12 cellular contexts compared by ENCODE assay signal in the genomic region with DNA sequence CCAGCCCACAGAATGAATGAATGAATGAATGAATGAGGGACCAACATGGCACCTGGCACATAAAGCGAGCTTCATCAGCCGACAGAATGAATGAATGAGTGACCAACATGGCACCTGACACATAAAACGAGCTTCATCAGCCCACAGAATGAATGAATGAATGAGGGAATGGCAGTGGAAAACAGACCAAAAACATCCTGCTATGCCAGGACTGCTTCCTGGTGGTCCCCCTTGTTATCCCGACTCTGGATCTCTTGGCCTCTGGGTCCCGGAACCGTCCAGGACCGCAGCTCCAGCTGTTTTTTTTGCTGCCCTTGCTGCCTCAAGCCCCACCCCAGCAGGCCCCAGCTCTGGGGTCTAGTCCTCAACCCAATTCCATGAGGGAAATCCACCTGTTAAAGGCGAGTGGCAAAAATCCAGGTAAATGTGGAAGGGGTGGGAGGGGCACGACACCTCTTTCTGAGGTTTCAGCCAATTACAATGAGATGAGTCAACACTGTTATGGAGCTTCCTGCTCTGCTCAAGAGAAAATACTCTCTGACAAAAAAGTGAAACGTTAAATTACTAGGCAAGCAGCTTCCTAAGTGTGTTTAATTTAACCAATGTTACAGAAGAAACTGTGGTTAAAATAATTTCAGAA.
A peak's percentile ranks its signal among the peaks of the same experiment; 100 is the strongest.
DNase-seq lines count a peak whose midpoint lies in the region; ATAC-seq and TF ChIP-seq lines count a peak whose summit lies in the region.
"Had no signal": no experiment of that assay in that cellular context is flagged by ENCODE, and none has a peak within 500 bp of the region (broad histone marks: within the 10 kb centered on the region; RNA-seq: fewer than 3 reads in every experiment).

No MANE protein-coding gene starts in this region.

- H2AFZ ChIP-seq in SK-N-SH (ENCODE audit: low read depth): no peak overlapping the region

- peaks cover 6% of the 10 kb centered on the region for H3K4me1 Mint-ChIP-seq in activated naive CD8-positive, alpha-beta T cell treated with anti-CD3 and anti-CD28 coated beads, Interleukin-2, amount 50 U/mL, for 24 hours

- 72% methylated on average over 10 of the region's 10 CpGs for WGBS in SK-N-SH (ENCODE audit: low lambda C conversion rate)

- no peaks in the 10 kb centered on the region for H3K9me3 ChIP-seq in BLaER1 treated with 17β-estradiol and CSF1 and Interleukin-3, amounts not matched to agents 10 nM and 100 nM (replicated peaks in 1 of 11)
- H3K9me3 ChIP-seq in SK-N-SH: no peaks in the 10 kb centered on the region
- H3K9me3 ChIP-seq: vagina had no signal

- peaks cover 0 to 44% (median 0%) of the 10 kb centered on the region in 11 experiments; a peak in 9 of 22 replicates for H4K20me1 ChIP-seq in BLaER1 treated with 17β-estradiol and CSF1 and Interleukin-3, amounts not matched to agents 10 nM and 100 nM
- H4K20me1 ChIP-seq in SK-N-SH (ENCODE audit: insufficient read depth): no peaks in the 10 kb centered on the region

- ATAC-seq in HG02852 (IDR thresholded peaks at IDR 0.05; ENCODE audit: unreplicated experiment): peak; percentile 56
- ATAC-seq in HG02938 (IDR thresholded peaks at IDR 0.05; ENCODE audit: unreplicated experiment): no peak
- ATAC-seq in activated naive CD8-positive, alpha-beta T cell treated with anti-CD3 and anti-CD28 coated beads, Interleukin-2, amount 50 U/mL, for 24 hours: no peak

- POLR2A ChIA-PET in SK-N-SH (lab: Yijun Ruan, JAX): no interaction called here

- peaks cover 11% of the 10 kb centered on the region for H3K9me3 Mint-ChIP-seq in activated naive CD8-positive, alpha-beta T cell treated with anti-CD3 and anti-CD28 coated beads, Interleukin-2, amount 50 U/mL, for 24 hours

- peaks cover 13 to 37% (median 32%) of the 10 kb centered on the region in 10 experiments for H3K4me1 ChIP-seq in BLaER1 treated with 17β-estradiol and CSF1 and Interleukin-3, amounts not matched to agents 10 nM and 100 nM
- H3K4me1 ChIP-seq in SK-N-SH (ENCODE audit: control insufficient read depth in 1 of 2, insufficient read depth in 2 of 2, low read depth in 1 of 2, low read length in 1 of 2): peaks cover 0 to 27% of the 10 kb centered on the region in 2 experiments; a peak in 2 of 4 replicates

- H3K4me2 ChIP-seq in BLaER1 treated with 17β-estradiol and CSF1 and Interleukin-3, amounts not matched to agents 10 nM and 100 nM: peak overlapping the region; percentile 52 to 87 (median 74)
- H3K4me2 ChIP-seq in SK-N-SH: no peak overlapping the region

- no peak overlapping the region for H3K4me3 Mint-ChIP-seq in activated naive CD8-positive, alpha-beta T cell treated with anti-CD3 and anti-CD28 coated beads, Interleukin-2, amount 50 U/mL, for 24 hours

- H3K9ac ChIP-seq in BLaER1 treated with 17β-estradiol and CSF1 and Interleukin-3, amounts not matched to agents 10 nM and 100 nM: peak overlapping the region in 4 of 11 experiments; percentile 3 to 32 (median 26); a peak in 8 of 22 replicates
- no peak overlapping the region for H3K9ac ChIP-seq in SK-N-SH

- no peak overlapping the region for H3K27ac Mint-ChIP-seq in activated naive CD8-positive, alpha-beta T cell treated with anti-CD3 and anti-CD28 coated beads, Interleukin-2, amount 50 U/mL, for 24 hours

- peaks cover 24 to 92% (median 72%) of the 10 kb centered on the region in 11 experiments for H3K36me3 ChIP-seq in BLaER1 treated with 17β-estradiol and CSF1 and Interleukin-3, amounts not matched to agents 10 nM and 100 nM
- H3K36me3 ChIP-seq in SK-N-SH (replicated peaks in 1 of 2; ENCODE audit: control insufficient read depth in 1 of 2, insufficient read depth in 2 of 2, low read length in 1 of 2): peaks cover 2 to 4% of the 10 kb centered on the region in 2 experiments

- H3K36me3 Mint-ChIP-seq in activated naive CD8-positive, alpha-beta T cell treated with anti-CD3 and anti-CD28 coated beads, Interleukin-2, amount 50 U/mL, for 24 hours (ENCODE audit: low read depth): no peaks in the 10 kb centered on the region

- DNase-seq in SW480 (ENCODE audit: low spot score) (peak; percentile 88), iPS-NIHi11 (ENCODE audit: low spot score) (peak; percentile 33), SK-N-SH (no peak), anterior cingulate cortex (lab: John Stamatoyannopoulos, UW) (no peak)
- DNase-seq in activated naive CD8-positive, alpha-beta T cell treated with anti-CD3 and anti-CD28 coated beads, Interleukin-2, amount 50 U/mL, for 24 hours: no peak
- DNase-seq: amygdala; NK-92 treated with Interleukin-12 subunit alpha and Interleukin-12 subunit beta, amount 100 ng/mL, for 24 hours had no signal

- peak overlapping the region in 5 of 10 experiments; percentile 19 to 54 (median 24); a peak in 6 of 20 replicates for H3K4me3 ChIP-seq in BLaER1 treated with 17β-estradiol and CSF1 and Interleukin-3, amounts not matched to agents 10 nM and 100 nM
- H3K4me3 ChIP-seq in SK-N-SH (ENCODE audit: low read depth in 2 of 2, low read length in 1 of 2): no peak overlapping the region
- H3K4me3 ChIP-seq: vagina had no signal

- H3K27ac ChIP-seq in BLaER1 treated with 17β-estradiol and CSF1 and Interleukin-3, amounts not matched to agents 10 nM and 100 nM: peak overlapping the region in 9 of 11 experiments; percentile 27 to 70 (median 52); a peak in 15 of 22 replicates
- no peak overlapping the region for H3K27ac ChIP-seq in SK-N-SH (ENCODE audit: low read depth in 2 of 2, low read length in 1 of 2)
- H3K27ac ChIP-seq: C4-2B, vagina had no signal

- 0 out of 2 replicates have a peak, but pooled peaks cover 3% of the 10 kb centered on the region for H3K79me2 ChIP-seq in SK-N-SH (ENCODE audit: insufficient read depth)

- CTCF ChIA-PET in SK-N-SH (lab: Yijun Ruan, JAX): no interaction called here

- no peak for TF ChIP-seq EP300 in SK-N-SH (IDR thresholded peaks at IDR 0.05; ENCODE audit: borderline replicate concordance in 1 of 2, low read depth in 1 of 2, low read length in 1 of 2)

- peaks cover 37% of the 10 kb centered on the region for H3F3A ChIP-seq in SK-N-SH (replicated peaks; ENCODE audit: insufficient read depth)

- no peaks in the 10 kb centered on the region for H3K9me2 ChIP-seq in SK-N-SH

- H3K27me3 Mint-ChIP-seq in activated naive CD8-positive, alpha-beta T cell treated with anti-CD3 and anti-CD28 coated beads, Interleukin-2, amount 50 U/mL, for 24 hours: no peaks in the 10 kb centered on the region

- TF ChIP-seq RAD21 in SK-N-SH (IDR thresholded peaks at IDR 0.05; ENCODE audit: low read length): no peak

- TF ChIP-seq CTCF in SK-N-SH (IDR thresholded peaks at IDR 0.05): no peak

- no peaks in the 10 kb centered on the region for H3K27me3 ChIP-seq in BLaER1 treated with 17β-estradiol and CSF1 and Interleukin-3, amounts not matched to agents 10 nM and 100 nM
- H3K27me3 ChIP-seq in SK-N-SH (ENCODE audit: insufficient read depth): no peaks in the 10 kb centered on the region; the same call in 1 of the 2 replicates
- H3K27me3 ChIP-seq: vagina had no signal

TF ChIP-seq in SK-N-SH, 30 proteins besides CTCF, POLR2A, EP300 and RAD21:
- no peak for TF ChIP-seq GABPA (IDR thresholded peaks at IDR 0.05; ENCODE audit: low read depth)

Comparison
In these comparisons a context has a peak if more than half of its experiments do, and no peak if none do; other contexts are left out.
1. H3K27ac ChIP-seq: peak in BLaER1 treated with 17β-estradiol and CSF1 and Interleukin-3, amounts not matched to agents 10 nM and 100 nM (9 of 11); none in SK-N-SH (0 of 2).
2. DNase-seq: peak in SW480 (single experiment) and iPS-NIHi11 (single experiment); none in SK-N-SH (single experiment), anterior cingulate cortex (0 of 58) and activated naive CD8-positive, alpha-beta T cell treated with anti-CD3 and anti-CD28 coated beads, Interleukin-2, amount 50 U/mL, for 24 hours (single experiment).